Comparison of ENCODE assay signal across 10 cellular contexts in the genomic region with DNA sequence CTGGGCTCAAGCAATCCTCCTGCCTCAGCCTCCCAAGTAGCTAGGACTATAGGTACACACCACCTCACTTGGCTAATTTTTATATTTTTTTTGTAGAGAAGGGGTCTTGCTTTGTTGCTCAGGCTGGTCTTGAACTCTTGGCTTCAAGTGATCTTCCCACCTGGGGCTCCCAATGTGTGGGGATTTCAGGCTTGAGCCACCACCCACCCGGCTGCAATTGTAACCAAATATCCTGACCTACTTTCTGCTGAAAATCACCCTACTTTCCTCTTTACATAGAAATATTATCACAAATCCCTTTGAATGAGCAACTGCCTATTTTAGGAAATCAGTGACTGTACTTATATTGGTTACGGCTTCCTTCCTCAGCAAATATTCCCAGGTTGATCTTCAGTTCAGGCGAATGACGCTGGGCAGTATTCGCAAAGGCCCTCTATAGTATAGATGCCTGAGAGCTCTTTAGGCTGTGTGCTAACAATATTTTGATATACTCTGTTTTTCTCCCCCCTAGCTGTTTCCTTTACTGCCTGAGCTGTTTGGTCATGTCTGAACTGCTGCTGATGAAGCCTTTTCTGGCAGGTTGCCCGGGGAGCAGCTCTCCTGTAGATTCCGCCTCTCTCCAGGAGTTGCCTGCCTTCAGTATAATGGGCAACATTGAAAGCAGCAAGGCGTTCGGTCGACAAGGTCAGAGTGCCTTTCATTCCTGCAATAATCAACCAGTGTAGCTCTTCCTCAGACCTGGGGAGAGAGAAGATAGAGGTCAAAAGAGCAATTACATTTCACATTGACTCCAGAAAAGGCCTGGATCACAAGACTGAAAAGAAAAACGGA. TPM values are rescaled to one million over a fixed set of nuclear protein-coding genes. Genes with fewer than 3 reads are reported as not detected.
A peak's percentile ranks its signal among the peaks of the same experiment; 100 is the strongest.
DNase-seq lines count a peak whose midpoint lies in the region; ATAC-seq and TF ChIP-seq lines count a peak whose summit lies in the region.
"Had no signal": no experiment of that assay in that cellular context is flagged by ENCODE, and none has a peak within 500 bp of the region (broad histone marks: within the 10 kb centered on the region; RNA-seq: fewer than 3 reads in every experiment).

No MANE protein-coding gene starts in this region.

- intact Hi-C loops in stomach (cut with DNase I; ENCODE audit: low total_unique reads), result no loop called here

- H3K4me1 ChIP-seq in stomach, result peaks cover 0 to 11% (median 7%) of the 10 kb centered on the region in 4 donors

- H3K27ac ChIP-seq in stomach, result no peak overlapping the region
- H3K27ac ChIP-seq: BLaER1, PC-9 had no signal

- DNase-seq in Ammon's horn (ENCODE audit: low spot score), result peak; percentile 69
- peak; percentile 85 for DNase-seq in NCI-H2029 (lab: John Stamatoyannopoulos, UW)
- peak; percentile 80 for DNase-seq in astrocyte of the cerebellum (ENCODE audit: low read depth)
- DNase-seq in iPS DF 19.7 (ENCODE audit: low read depth, low spot score), result peak; percentile 25
- peak; percentile 89 for DNase-seq in stomach
- no peak for DNase-seq in T-helper 2 cell treated with Interferon-gamma antibody and Interleukin-4, amounts not matched to agents 5 μg/mL and 100 μg/mL, for 36 hours (ENCODE audit: low spot score)
- DNase-seq in activated T-cell treated with anti-CD3 and anti-CD28 coated beads for 4 hours, result no peak

- no peak for TF ChIP-seq EP300 in stomach (IDR thresholded peaks at IDR 0.05)

- H3K27ac Mint-ChIP-seq in T-helper 2 cell treated with Interferon-gamma antibody and Interleukin-4, amounts not matched to agents 5 μg/mL and 100 μg/mL, for 36 hours, result no peak overlapping the region

- TF ChIP-seq POLR2A in stomach (IDR thresholded peaks at IDR 0.05), result no peak

- H3K4me1 Mint-ChIP-seq in T-helper 2 cell treated with Interferon-gamma antibody and Interleukin-4, amounts not matched to agents 5 μg/mL and 100 μg/mL, for 36 hours (ENCODE audit: low read depth), result no peaks in the 10 kb centered on the region

- no peaks in the 10 kb centered on the region for H3K36me3 ChIP-seq in stomach
- H3K36me3 ChIP-seq: BLaER1 had no signal

- no peaks in the 10 kb centered on the region for H3K9me3 Mint-ChIP-seq in T-helper 2 cell treated with Interferon-gamma antibody and Interleukin-4, amounts not matched to agents 5 μg/mL and 100 μg/mL, for 36 hours

- no peaks in the 10 kb centered on the region for H3K36me3 Mint-ChIP-seq in T-helper 2 cell treated with Interferon-gamma antibody and Interleukin-4, amounts not matched to agents 5 μg/mL and 100 μg/mL, for 36 hours (ENCODE audit: low read depth)

- H3K27me3 Mint-ChIP-seq in T-helper 2 cell treated with Interferon-gamma antibody and Interleukin-4, amounts not matched to agents 5 μg/mL and 100 μg/mL, for 36 hours (ENCODE audit: low read depth), result no peaks in the 10 kb centered on the region

- no peaks in the 10 kb centered on the region for H3K27me3 ChIP-seq in stomach
- H3K27me3 ChIP-seq: BLaER1 had no signal

- no peak overlapping the region for H3K4me3 Mint-ChIP-seq in T-helper 2 cell treated with Interferon-gamma antibody and Interleukin-4, amounts not matched to agents 5 μg/mL and 100 μg/mL, for 36 hours

- in situ Hi-C loops in astrocyte of the cerebellum (cut with HindIII; ENCODE audit: low sequenced_read_pairs), result no loop called here

- WGBS in stomach, 5 donors, result 41 to 47% (median 43%) methylated on average over 11 of the region's 11 CpGs

- no peak for ATAC-seq in HG03039 (IDR thresholded peaks at IDR 0.05; ENCODE audit: unreplicated experiment)

- H3K4me3 ChIP-seq in astrocyte of the cerebellum (ENCODE audit: low read depth, low read length), result no peak overlapping the region
- H3K4me3 ChIP-seq in stomach, result no peak overlapping the region
- H3K4me3 ChIP-seq: BLaER1, PC-9 had no signal

- TF ChIP-seq CTCF in astrocyte of the cerebellum (IDR thresholded peaks at IDR 0.05; ENCODE audit: low read depth, low read length, missing control alignments), result no peak
- TF ChIP-seq CTCF in stomach (IDR thresholded peaks at IDR 0.05), result no peak

- no peaks in the 10 kb centered on the region for H3K9me3 ChIP-seq in stomach
- H3K9me3 ChIP-seq: BLaER1 had no signal

RNA-seq across cellular contexts. Expression of a gene that starts 59.8 kb away (rescaled TPM):
- 100 to 1,000 TPM in 1 of 5 donors, 10 to 100 TPM in 4; 19.0 to 386 (median 27.2) TPM for total RNA-seq in stomach
- 1 to 10 TPM; 5.5 to 8.7 (median 7.5) TPM for polyA plus RNA-seq in stomach

Comparison
In these comparisons a context has a peak if more than half of its experiments do, and no peak if none do; other contexts are left out.
1. DNase-seq: peak in Ammon's horn (single experiment), NCI-H2029 (single experiment), astrocyte of the cerebellum (single experiment), iPS DF 19.7 (single experiment) and stomach (single experiment); none in T-helper 2 cell treated with Interferon-gamma antibody and Interleukin-4, amounts not matched to agents 5 μg/mL and 100 μg/mL, for 36 hours (single experiment) and activated T-cell treated with anti-CD3 and anti-CD28 coated beads for 4 hours (single experiment).